In genomic region chr19:41233748-41234240, GRCh38 we compare ENCODE assay signal across 1 cellular context.
TF ChIP-seq lines count a peak whose summit lies in the region.

No MANE protein-coding gene starts in this region.

TF ChIP-seq in HEK293, 187 proteins besides CTCF, POLR2A, EP300 and RAD21:
- TF ChIP-seq ZNF768 (tag by site-specific recombination; IDR thresholded peaks at IDR 0.05) (peak; percentile 91; the same call in 1 of the 2 replicates), ZNF600 (tag by site-specific recombination; IDR thresholded peaks at IDR 0.05) (no peak)
TF ChIP-seq in HEK293: peak in this region for 1.
